Comparison of ENCODE assay signal across 8 cellular contexts in the genomic region with DNA sequence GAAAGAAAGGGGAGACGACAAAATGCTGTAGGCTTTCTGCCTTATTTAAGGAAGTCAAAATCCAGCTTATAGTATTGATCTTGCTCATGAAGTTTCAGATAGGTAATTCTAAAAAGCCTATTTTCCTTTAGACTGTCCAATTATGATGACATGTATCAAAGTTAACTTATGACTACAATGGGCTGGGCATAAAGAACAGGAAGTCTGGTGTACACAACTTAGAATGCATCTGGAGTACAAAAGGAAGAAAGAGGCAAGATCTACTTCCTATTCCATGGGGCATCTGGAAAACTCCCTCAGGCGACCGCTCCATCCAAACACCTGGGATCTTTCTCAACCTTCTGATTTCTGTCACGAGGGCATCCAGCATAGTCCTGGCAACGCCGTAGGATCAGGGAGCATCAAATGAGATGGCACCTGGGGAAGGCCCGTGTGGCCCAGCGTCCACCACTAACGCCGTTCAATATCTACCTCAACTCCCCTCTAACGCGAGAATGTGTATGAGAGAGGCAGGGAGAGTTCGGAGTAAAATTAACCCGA. TPM values are rescaled to one million over a fixed set of nuclear protein-coding genes. Genes with fewer than 3 reads are reported as not detected.
DNase-seq lines count a peak whose midpoint lies in the region; ATAC-seq, FAIRE-seq and TF ChIP-seq lines count a peak whose summit lies in the region.

No MANE protein-coding gene starts in this region.

- H3K9me3 ChIP-seq in MG63, result no peaks in the 10 kb centered on the region

- H3K27me3 ChIP-seq in MG63, result no peaks in the 10 kb centered on the region

- H3K27ac Mint-ChIP-seq in type B pancreatic cell, result no peak overlapping the region

- H3K36me3 Mint-ChIP-seq in type B pancreatic cell, result no peaks in the 10 kb centered on the region

- DNase-seq in DMS79 treated with DMSO at 0.1 percent for 48 hours (lab: John Stamatoyannopoulos, UW) (peak; percentile 19), MG63 (no peak), astrocyte of the spinal cord (ENCODE audit: low read depth, low spot score) (no peak), left colon (no peak), type B pancreatic cell (ENCODE audit: extremely low spot score, unreplicated experiment) (no peak), RCC 7860 (ENCODE audit: low spot score) (no peak), activated gamma-delta T cell (lab: John Stamatoyannopoulos, UW) (no peak)

- in situ Hi-C loops in astrocyte of the spinal cord (cut with HindIII; ENCODE audit: low sequenced_read_pairs), result no loop called here

- intact Hi-C loops in left colon (cut with DNase I, micrococcal nuclease), result no loop called here

- H3K9me3 Mint-ChIP-seq in type B pancreatic cell, result no peaks in the 10 kb centered on the region

- TF ChIP-seq CTCF in astrocyte of the spinal cord (IDR thresholded peaks at IDR 0.05; ENCODE audit: low read depth, low read length) (no peak), type B pancreatic cell (conservative IDR thresholded peaks at IDR 0.05) (no peak)

- H3K4me3 Mint-ChIP-seq in type B pancreatic cell, result peak overlapping the region; percentile 71

- peaks cover 54% of the 10 kb centered on the region for H3K27me3 Mint-ChIP-seq in type B pancreatic cell

- H3K4me3 ChIP-seq in MG63 (peak overlapping the region; percentile 72), astrocyte of the spinal cord (ENCODE audit: low read depth, low read length) (peak overlapping the region; percentile 64)

- H3K4me1 Mint-ChIP-seq in type B pancreatic cell (ENCODE audit: unreplicated experiment), result no peaks in the 10 kb centered on the region

- ATAC-seq in GM21528 (IDR thresholded peaks at IDR 0.05; ENCODE audit: low FRiP score, unreplicated experiment) (peak; percentile 19), left colon (peak; percentile 47)

- no peak for FAIRE-seq in RCC 7860 (lab: Jason Lieb, UNC)

- peaks cover 52% of the 10 kb centered on the region for H3K36me3 ChIP-seq in MG63

RNA-seq across cellular contexts. Expression of a gene that starts 0.5 kb away (rescaled TPM):
- total RNA-seq in MG63 (2014; rRNA removed; shearing (Covaris generic); ENCODE audit: low replicate concordance), result 0.72 TPM in 1 of 2 replicates, not detected in the other
- total RNA-seq in left colon (1 to 10 TPM; 3.9 to 4.1 TPM), type B pancreatic cell (ENCODE audit: low replicate concordance) (1.2 TPM in 1 of 2 replicates, not detected in the other)

RNA-seq across cellular contexts. Expression of a gene that starts 31.5 kb away (rescaled TPM):
- total RNA-seq in MG63 (2014; rRNA removed; shearing (Covaris generic); ENCODE audit: low replicate concordance), result not detected in 2 replicates
- total RNA-seq in left colon (not detected), type B pancreatic cell (ENCODE audit: low replicate concordance) (not detected in 2 replicates)

RNA-seq across cellular contexts. Expression of a gene that starts 33.2 kb away (rescaled TPM):
- total RNA-seq in MG63 (2014; rRNA removed; shearing (Covaris generic); ENCODE audit: low replicate concordance), result 0.13 TPM in 1 of 2 replicates, not detected in the other
- total RNA-seq in left colon, result under 1 TPM; 0.64 to 0.82 TPM
- total RNA-seq in type B pancreatic cell (ENCODE audit: low replicate concordance), result 0.86 TPM in 1 of 2 replicates, not detected in the other
